In the genomic region with DNA sequence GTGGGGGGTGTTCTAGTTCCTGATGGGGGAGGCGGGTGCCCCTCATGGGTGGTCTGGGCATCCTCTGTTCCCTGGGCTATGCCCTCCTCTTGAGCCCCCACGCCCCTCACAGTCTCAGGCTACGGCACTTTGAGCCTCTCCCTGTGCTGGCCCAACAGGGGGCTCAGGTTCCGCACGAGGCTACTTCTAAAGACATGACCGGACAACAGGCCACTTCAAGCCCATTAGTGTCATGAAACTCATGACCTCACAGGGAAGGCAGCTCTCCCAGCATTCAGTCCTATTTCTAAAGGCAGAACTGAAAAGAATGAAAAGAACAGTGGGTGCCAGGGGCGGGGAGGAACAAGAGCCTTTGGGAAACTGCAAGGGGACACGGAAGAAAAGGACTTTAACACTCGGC, we compare ENCODE assay signal across 1 cellular context.
TF ChIP-seq lines count a peak whose summit lies in the region.

No MANE protein-coding gene starts in this region.

TF ChIP-seq in GM23338, 12 proteins besides CTCF, POLR2A, EP300 and RAD21:
- TF ChIP-seq, protein P1, sequence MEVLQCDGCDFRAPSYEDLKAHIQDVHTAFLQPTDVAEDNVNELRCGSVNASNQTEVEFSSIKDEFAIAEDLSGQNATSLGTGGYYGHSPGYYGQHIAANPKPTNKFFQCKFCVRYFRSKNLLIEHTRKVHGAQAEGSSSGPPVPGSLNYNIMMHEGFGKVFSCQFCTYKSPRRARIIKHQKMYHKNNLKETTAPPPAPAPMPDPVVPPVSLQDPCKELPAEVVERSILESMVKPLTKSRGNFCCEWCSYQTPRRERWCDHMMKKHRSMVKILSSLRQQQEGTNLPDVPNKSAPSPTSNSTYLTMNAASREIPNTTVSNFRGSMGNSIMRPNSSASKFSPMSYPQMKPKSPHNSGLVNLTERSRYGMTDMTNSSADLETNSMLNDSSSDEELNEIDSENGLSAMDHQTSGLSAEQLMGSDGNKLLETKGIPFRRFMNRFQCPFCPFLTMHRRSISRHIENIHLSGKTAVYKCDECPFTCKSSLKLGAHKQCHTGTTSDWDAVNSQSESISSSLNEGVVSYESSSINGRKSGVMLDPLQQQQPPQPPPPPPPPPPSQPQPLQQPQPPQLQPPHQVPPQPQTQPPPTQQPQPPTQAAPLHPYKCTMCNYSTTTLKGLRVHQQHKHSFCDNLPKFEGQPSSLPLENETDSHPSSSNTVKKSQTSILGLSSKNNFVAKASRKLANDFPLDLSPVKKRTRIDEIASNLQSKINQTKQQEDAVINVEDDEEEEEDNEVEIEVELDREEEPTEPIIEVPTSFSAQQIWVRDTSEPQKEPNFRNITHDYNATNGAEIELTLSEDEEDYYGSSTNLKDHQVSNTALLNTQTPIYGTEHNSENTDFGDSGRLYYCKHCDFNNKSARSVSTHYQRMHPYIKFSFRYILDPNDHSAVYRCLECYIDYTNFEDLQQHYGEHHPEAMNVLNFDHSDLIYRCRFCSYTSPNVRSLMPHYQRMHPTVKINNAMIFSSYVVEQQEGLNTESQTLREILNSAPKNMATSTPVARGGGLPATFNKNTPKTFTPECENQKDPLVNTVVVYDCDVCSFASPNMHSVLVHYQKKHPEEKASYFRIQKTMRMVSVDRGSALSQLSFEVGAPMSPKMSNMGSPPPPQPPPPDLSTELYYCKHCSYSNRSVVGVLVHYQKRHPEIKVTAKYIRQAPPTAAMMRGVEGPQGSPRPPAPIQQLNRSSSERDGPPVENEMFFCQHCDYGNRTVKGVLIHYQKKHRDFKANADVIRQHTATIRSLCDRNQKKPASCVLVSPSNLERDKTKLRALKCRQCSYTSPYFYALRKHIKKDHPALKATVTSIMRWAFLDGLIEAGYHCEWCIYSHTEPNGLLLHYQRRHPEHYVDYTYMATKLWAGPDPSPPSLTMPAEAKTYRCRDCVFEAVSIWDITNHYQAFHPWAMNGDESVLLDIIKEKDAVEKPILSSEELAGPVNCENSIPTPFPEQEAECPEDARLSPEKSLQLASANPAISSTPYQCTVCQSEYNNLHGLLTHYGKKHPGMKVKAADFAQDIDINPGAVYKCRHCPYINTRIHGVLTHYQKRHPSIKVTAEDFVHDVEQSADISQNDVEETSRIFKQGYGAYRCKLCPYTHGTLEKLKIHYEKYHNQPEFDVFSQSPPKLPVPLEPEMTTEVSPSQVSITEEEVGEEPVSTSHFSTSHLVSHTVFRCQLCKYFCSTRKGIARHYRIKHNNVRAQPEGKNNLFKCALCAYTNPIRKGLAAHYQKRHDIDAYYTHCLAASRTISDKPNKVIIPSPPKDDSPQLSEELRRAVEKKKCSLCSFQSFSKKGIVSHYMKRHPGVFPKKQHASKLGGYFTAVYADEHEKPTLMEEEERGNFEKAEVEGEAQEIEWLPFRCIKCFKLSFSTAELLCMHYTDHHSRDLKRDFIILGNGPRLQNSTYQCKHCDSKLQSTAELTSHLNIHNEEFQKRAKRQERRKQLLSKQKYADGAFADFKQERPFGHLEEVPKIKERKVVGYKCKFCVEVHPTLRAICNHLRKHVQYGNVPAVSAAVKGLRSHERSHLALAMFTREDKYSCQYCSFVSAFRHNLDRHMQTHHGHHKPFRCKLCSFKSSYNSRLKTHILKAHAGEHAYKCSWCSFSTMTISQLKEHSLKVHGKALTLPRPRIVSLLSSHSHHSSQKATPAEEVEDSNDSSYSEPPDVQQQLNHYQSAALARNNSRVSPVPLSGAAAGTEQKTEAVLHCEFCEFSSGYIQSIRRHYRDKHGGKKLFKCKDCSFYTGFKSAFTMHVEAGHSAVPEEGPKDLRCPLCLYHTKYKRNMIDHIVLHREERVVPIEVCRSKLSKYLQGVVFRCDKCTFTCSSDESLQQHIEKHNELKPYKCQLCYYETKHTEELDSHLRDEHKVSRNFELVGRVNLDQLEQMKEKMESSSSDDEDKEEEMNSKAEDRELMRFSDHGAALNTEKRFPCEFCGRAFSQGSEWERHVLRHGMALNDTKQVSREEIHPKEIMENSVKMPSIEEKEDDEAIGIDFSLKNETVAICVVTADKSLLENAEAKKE (CRISPR knock-in tag; IDR thresholded peaks at IDR 0.05): no peak
- TF ChIP-seq, protein P2, sequence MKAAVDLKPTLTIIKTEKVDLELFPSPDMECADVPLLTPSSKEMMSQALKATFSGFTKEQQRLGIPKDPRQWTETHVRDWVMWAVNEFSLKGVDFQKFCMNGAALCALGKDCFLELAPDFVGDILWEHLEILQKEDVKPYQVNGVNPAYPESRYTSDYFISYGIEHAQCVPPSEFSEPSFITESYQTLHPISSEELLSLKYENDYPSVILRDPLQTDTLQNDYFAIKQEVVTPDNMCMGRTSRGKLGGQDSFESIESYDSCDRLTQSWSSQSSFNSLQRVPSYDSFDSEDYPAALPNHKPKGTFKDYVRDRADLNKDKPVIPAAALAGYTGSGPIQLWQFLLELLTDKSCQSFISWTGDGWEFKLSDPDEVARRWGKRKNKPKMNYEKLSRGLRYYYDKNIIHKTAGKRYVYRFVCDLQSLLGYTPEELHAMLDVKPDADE (IDR thresholded peaks at IDR 0.05): no peak
- TF ChIP-seq ZNF331 (CRISPR knock-in tag; IDR thresholded peaks at IDR 0.05; ENCODE audit: low read depth) (no peak), ZNF114 (CRISPR knock-in tag; IDR thresholded peaks at IDR 0.05) (no peak), JUNB (IDR thresholded peaks at IDR 0.05; ENCODE audit: unreplicated experiment) (no peak), EZH2phosphoT487 (IDR thresholded peaks at IDR 0.05; ENCODE audit: unreplicated experiment) (no peak), EZH2 (IDR thresholded peaks at IDR 0.05; ENCODE audit: low read depth, unreplicated experiment) (no peak), CREB1 (CRISPR knock-in tag; IDR thresholded peaks at IDR 0.05; ENCODE audit: low read depth) (no peak), NANOG (IDR thresholded peaks at IDR 0.05; ENCODE audit: borderline replicate concordance) (no peak), POLR2AphosphoS5 (IDR thresholded peaks at IDR 0.05; ENCODE audit: low read depth) (no peak)
TF ChIP-seq in GM23338: peak in this region for 0.
